ENCODE assay signal across 2 cellular contexts in genomic region chr1:32182060-32182459, GRCh38.
TF ChIP-seq lines count a peak whose summit lies in the region.

No MANE protein-coding gene starts in this region.

TF ChIP-seq in SK-N-SH, 30 proteins besides CTCF, POLR2A, EP300 and RAD21 (continued from another document):
- TF ChIP-seq USF2 (IDR thresholded peaks at IDR 0.05; ENCODE audit: borderline replicate concordance, low read depth, low read length) (no peak), FOXJ3 (CRISPR knock-in tag; IDR thresholded peaks at IDR 0.05) (no peak), TEAD4 (IDR thresholded peaks at IDR 0.05; ENCODE audit: borderline replicate concordance, insufficient read depth) (no peak), NFIC (IDR thresholded peaks at IDR 0.05; ENCODE audit: borderline replicate concordance) (no peak), SMC3 (IDR thresholded peaks at IDR 0.05; ENCODE audit: low read depth, low read length) (no peak), ELF1 (IDR thresholded peaks at IDR 0.05) (no peak), NRF1 (IDR thresholded peaks at IDR 0.05; ENCODE audit: low read depth, low read length) (no peak), GABPA (IDR thresholded peaks at IDR 0.05; ENCODE audit: low read depth) (no peak), YY1 (IDR thresholded peaks at IDR 0.05; ENCODE audit: low read depth) (no peak), GATA2 (CRISPR knock-in tag; IDR thresholded peaks at IDR 0.05) (no peak), JUND (IDR thresholded peaks at IDR 0.05) (no peak), CHD2 (IDR thresholded peaks at IDR 0.05; ENCODE audit: low read length, partially characterized antibody) (no peak), TCF12 (IDR thresholded peaks at IDR 0.05) (no peak)

TF ChIP-seq in SK-N-SH treated with all-trans-retinoic acid at 6 μM for 48 hours, 23 proteins besides CTCF, POLR2A, EP300 and RAD21 (continued from another document):
- TF ChIP-seq CSRNP3 (CRISPR knock-in tag; IDR thresholded peaks at IDR 0.05) = no peak
- no peak for TF ChIP-seq TSHZ2 (CRISPR knock-in tag; IDR thresholded peaks at IDR 0.05)
- no peak for TF ChIP-seq ZC3H10 (CRISPR knock-in tag; IDR thresholded peaks at IDR 0.05)
- no peak for TF ChIP-seq OSR1 (CRISPR knock-in tag; IDR thresholded peaks at IDR 0.05)
